Comparison of ENCODE assay signal across 1 cellular context in genomic region chr21:33324311-33325221, GRCh38.
A peak's percentile ranks its signal among the peaks of the same experiment; 100 is the strongest.
TF ChIP-seq lines count a peak whose summit lies in the region.

IFNAR1 (plus strand) TSS chr21:33324970; CDS start chr21:33325056, 86 bp downstream.

TF ChIP-seq in K562, 482 proteins besides CTCF, POLR2A, EP300 and RAD21 (continued from another document and continues in another):
- TF ChIP-seq CHD7 (IDR thresholded peaks at IDR 0.05; ENCODE audit: low read depth, low read length): no peak
- peak; percentile 55 for TF ChIP-seq GABPA (tag; conservative IDR thresholded peaks at IDR 0.05; ENCODE audit: low read depth)
- TF ChIP-seq BRCA1 (IDR thresholded peaks at IDR 0.05): no peak
- peak; percentile 72; the same call in 1 of the 2 replicates for TF ChIP-seq BRCA1 (CRISPR knock-in tag; IDR thresholded peaks at IDR 0.05)
- TF ChIP-seq NKRF (IDR thresholded peaks at IDR 0.05; ENCODE audit: borderline replicate concordance): peak; percentile 80
- TF ChIP-seq E2F6 (IDR thresholded peaks at IDR 0.05; ENCODE audit: borderline replicate concordance in 1 of 2, extremely low read depth in 1 of 2, insufficient read depth in 1 of 2, insufficient read length in 1 of 2, low read depth in 1 of 2, low read length in 1 of 2, poor library complexity in 1 of 2, severe bottlenecking in 1 of 2): peak; percentile 59 to 69
- peak; percentile 85; the same call in 1 of the 2 replicates for TF ChIP-seq MTA3 (IDR thresholded peaks at IDR 0.05; ENCODE audit: borderline replicate concordance)
- TF ChIP-seq BACH1 (tag; IDR thresholded peaks at IDR 0.05): no peak
- TF ChIP-seq NR2C1 (IDR thresholded peaks at IDR 0.05): no peak
- peak; percentile 48 for TF ChIP-seq NR2C1 (tag; IDR thresholded peaks at IDR 0.05)
- no peak for TF ChIP-seq MCM3 (IDR thresholded peaks at IDR 0.05)
- TF ChIP-seq ZNF165 (CRISPR knock-in tag; IDR thresholded peaks at IDR 0.05; ENCODE audit: borderline replicate concordance): peak; percentile 45; the same call in 1 of the 2 replicates
- TF ChIP-seq CSDE1 (IDR thresholded peaks at IDR 0.05): no peak
- TF ChIP-seq ZNF224 (CRISPR knock-in tag; IDR thresholded peaks at IDR 0.05): peak; percentile 76; the same call in 1 of the 2 replicates
- no peak for TF ChIP-seq EWSR1 (IDR thresholded peaks at IDR 0.05; ENCODE audit: borderline replicate concordance, low read depth, partially characterized antibody)
- TF ChIP-seq ZNF217 (CRISPR knock-in tag; IDR thresholded peaks at IDR 0.05): peak; percentile 64; the same call in 1 of the 2 replicates
- TF ChIP-seq ZBTB33 (CRISPR knock-in tag; IDR thresholded peaks at IDR 0.05): peak; percentile 84
- TF ChIP-seq SAP30 (IDR thresholded peaks at IDR 0.05; ENCODE audit: borderline replicate concordance, insufficient read depth, low read depth, low read length, poor library complexity, severe bottlenecking): peak; percentile 47
- peak; percentile 79; the same call in 1 of the 2 replicates for TF ChIP-seq RREB1 (CRISPR knock-in tag; IDR thresholded peaks at IDR 0.05)
- peak; percentile 60; the same call in 1 of the 2 replicates for TF ChIP-seq JUND (IDR thresholded peaks at IDR 0.05; ENCODE audit: borderline replicate concordance, low read depth, low read length)
- no peak; the same call in 2 of the 3 replicates for TF ChIP-seq JUND (tag; IDR thresholded peaks at IDR 0.05; ENCODE audit: borderline replicate concordance, low read depth, low read length)
- no peak for TF ChIP-seq CREB3 (tag; conservative IDR thresholded peaks at IDR 0.05; ENCODE audit: low read depth)
- no peak for TF ChIP-seq CBX5 (IDR thresholded peaks at IDR 0.05; ENCODE audit: borderline replicate concordance, low read depth)
- peak in 2 of 3 experiments; percentile 24 to 75; a peak in 2 of 6 replicates for TF ChIP-seq ZBTB11 (CRISPR knock-in tag; IDR thresholded peaks at IDR 0.05)
